ENCODE assay signal across 9 cellular contexts in genomic region chr12:7645395-7646177, GRCh38. TPM values are rescaled to one million over a fixed set of nuclear protein-coding genes. Genes with fewer than 3 reads are reported as not detected.
DNase-seq lines count a peak whose midpoint lies in the region; ATAC-seq and TF ChIP-seq lines count a peak whose summit lies in the region.
"Had no signal": no experiment of that assay in that cellular context is flagged by ENCODE, and none has a peak within 500 bp of the region (broad histone marks: within the 10 kb centered on the region; RNA-seq: fewer than 3 reads in every experiment).

No MANE protein-coding gene starts in this region.

- H3K4ac ChIP-seq in neuronal stem cell (ENCODE audit: low read length): no peak overlapping the region

- whole genome bisulfite sequencing in neuronal stem cell (ENCODE audit: extremely low coverage in 2 of 2, insufficient read length in 2 of 2, insufficient replicate concordance in 1 of 2), 2 donors: no CpG with 5 or more reads among the region's 8 CpGs

- no peak overlapping the region for H4K8ac ChIP-seq in neuronal stem cell (ENCODE audit: low read depth, low read length)

- H3K4me1 ChIP-seq in neuronal stem cell (ENCODE audit: control insufficient read depth in 2 of 2, insufficient read depth in 1 of 2, low read depth in 1 of 2, low read length in 2 of 2): peaks cover 0 to 6% of the 10 kb centered on the region in 2 donors

- no peak overlapping the region for H3K23ac ChIP-seq in neuronal stem cell (ENCODE audit: low read depth, low read length, poor library complexity)

- no peaks in the 10 kb centered on the region for H3K79me1 ChIP-seq in neuronal stem cell (ENCODE audit: low read depth, low read length)

- H3K9ac ChIP-seq in neuronal stem cell (ENCODE audit: low read depth, low read length, poor library complexity): no peak overlapping the region

- no peak overlapping the region for H3K18ac ChIP-seq in neuronal stem cell (ENCODE audit: low read length)

- no peak overlapping the region for H2BK15ac ChIP-seq in neuronal stem cell (ENCODE audit: low read length)

- H4K91ac ChIP-seq in neuronal stem cell (ENCODE audit: low read depth, low read length, poor library complexity): no peak overlapping the region

- peaks cover 0 to 2% (median 0%) of the 10 kb centered on the region in 3 experiments for H3K27me3 ChIP-seq in neuronal stem cell (ENCODE audit: control insufficient read depth in 3 of 3, insufficient read depth in 3 of 3, low read depth in 1 of 3, low read length in 3 of 3)

- H3K4me3 ChIP-seq in coronary artery (no peak overlapping the region), neuronal stem cell (ENCODE audit: low read length in 2 of 2) (no peak overlapping the region)
- H3K4me3 ChIP-seq: skin epidermis had no signal

- no peak overlapping the region for H2AFZ ChIP-seq in neuronal stem cell (ENCODE audit: low read length)

- no peak overlapping the region for H2BK12ac ChIP-seq in neuronal stem cell (ENCODE audit: low read length)

- H3K14ac ChIP-seq in neuronal stem cell (ENCODE audit: low read length): no peak overlapping the region

- H3K9me3 ChIP-seq in neuronal stem cell (replicated peaks in 1 of 2; ENCODE audit: control insufficient read depth in 2 of 2, insufficient read depth in 1 of 2, low read depth in 1 of 2, low read length in 2 of 2): no peaks in the 10 kb centered on the region

- no peak overlapping the region for H3K4me2 ChIP-seq in neuronal stem cell (ENCODE audit: insufficient read depth, low read length, poor library complexity, severe bottlenecking)

- H3K27ac ChIP-seq in C4-2B: no peak overlapping the region
- no peak overlapping the region for H3K27ac ChIP-seq in coronary artery
- H3K27ac ChIP-seq in neuronal stem cell (replicated peaks; ENCODE audit: low read length): no peak overlapping the region
- H3K27ac ChIP-seq: skin epidermis had no signal

- no peak overlapping the region for H2AK5ac ChIP-seq in neuronal stem cell (ENCODE audit: low read depth, low read length)

- no peak overlapping the region for H2BK120ac ChIP-seq in neuronal stem cell (ENCODE audit: low read depth, low read length)

- TF ChIP-seq CTCF in C4-2B (conservative IDR thresholded peaks at IDR 0.05) (peak; percentile 94), GM12872 (IDR thresholded peaks at IDR 0.05; ENCODE audit: insufficient read depth, low read depth, low read length) (peak; percentile 82), coronary artery (IDR thresholded peaks at IDR 0.05) (peak; percentile 68)

- no peaks in the 10 kb centered on the region for H3K36me3 ChIP-seq in neuronal stem cell (replicated peaks in 1 of 2; ENCODE audit: control insufficient read depth in 2 of 2, insufficient read depth in 2 of 2, low read length in 2 of 2)

- no peak for ATAC-seq in GM18519 (IDR thresholded peaks at IDR 0.05; ENCODE audit: low FRiP score, unreplicated experiment)

- H2BK5ac ChIP-seq in neuronal stem cell (ENCODE audit: low read length): no peak overlapping the region

- peak; percentile 30 for DNase-seq in NCI-H69 (lab: John Stamatoyannopoulos, UW)
- no peak for DNase-seq in coronary artery (ENCODE audit: low spot score)
- DNase-seq in midbrain (lab: John Stamatoyannopoulos, UW): peak; percentile 43
- DNase-seq in mesenteric fat pad (ENCODE audit: low spot score): no peak
- no peak for DNase-seq in neuronal stem cell (ENCODE audit: low spot score)

RNA-seq across cellular contexts. Expression of gene APOBEC1, which starts 20.1 kb away (rescaled TPM):
- not detected for total RNA-seq in mesenteric fat pad
- not detected for polyA plus RNA-seq in neuronal stem cell (2013, experiment 1 of 2)
- polyA plus RNA-seq in neuronal stem cell (2013, experiment 2 of 2): not detected

RNA-seq across cellular contexts. Expression of gene GDF3, which starts 50.0 kb away (rescaled TPM):
- total RNA-seq in mesenteric fat pad: 0.26 TPM
- not detected for polyA plus RNA-seq in neuronal stem cell (2013, experiment 1 of 2)
- not detected for polyA plus RNA-seq in neuronal stem cell (2013, experiment 2 of 2)

Comparison
In these comparisons a context has a peak if more than half of its experiments do, and no peak if none do; other contexts are left out.
1. DNase-seq: peak in NCI-H69 (single experiment) and midbrain (single experiment); none in coronary artery (single experiment), mesenteric fat pad (single experiment) and neuronal stem cell (single experiment).
2. Peak in every context shown above with its lines, with median percentiles within 50 percentile points of each other: CTCF ChIP-seq.